ENCODE assay signal across 10 cellular contexts in the genomic region with DNA sequence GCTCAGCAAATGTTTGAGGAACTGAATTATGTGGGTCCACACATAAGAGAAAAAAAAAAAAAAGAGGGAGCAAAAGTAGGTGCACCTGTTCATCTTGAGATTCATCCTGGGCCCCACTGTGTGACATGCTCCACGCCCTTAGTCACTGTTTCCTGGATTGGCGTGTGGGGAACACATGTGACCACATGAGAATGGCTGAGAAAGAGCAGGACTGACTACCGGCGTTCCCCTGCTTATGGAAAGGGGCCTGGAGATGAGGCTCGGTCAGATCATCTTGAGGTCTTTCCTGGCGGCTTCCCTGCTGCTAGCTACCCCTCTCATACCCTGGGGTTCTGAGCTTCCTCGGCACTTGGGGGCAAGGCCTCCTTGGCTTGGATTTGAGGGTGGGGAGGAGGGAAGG. TPM values are rescaled to one million over a fixed set of nuclear protein-coding genes. Genes with fewer than 3 reads are reported as not detected.
DNase-seq lines count a peak whose midpoint lies in the region; ATAC-seq and TF ChIP-seq lines count a peak whose summit lies in the region.
"Had no signal": no experiment of that assay in that cellular context is flagged by ENCODE, and none has a peak within 500 bp of the region (broad histone marks: within the 10 kb centered on the region; RNA-seq: fewer than 3 reads in every experiment).

No MANE protein-coding gene starts in this region.

- peak overlapping the region in 9 of 10 donors; percentile 65 to 94 (median 90) for H3K27ac ChIP-seq in heart right ventricle
- H3K27ac ChIP-seq in mesenchymal stem cell (ENCODE audit: low read length, poor library complexity, severe bottlenecking) = no peak overlapping the region
- H3K27ac ChIP-seq in tibial artery = peak overlapping the region; percentile 87 to 90

- H3K9me3 ChIP-seq in heart right ventricle = no peaks in the 10 kb centered on the region
- no peaks in the 10 kb centered on the region for H3K9me3 ChIP-seq in mesenchymal stem cell (ENCODE audit: control insufficient read depth, low read length)
- H3K9me3 ChIP-seq in tibial artery = no peaks in the 10 kb centered on the region

- no peak overlapping the region for H3K18ac ChIP-seq in mesenchymal stem cell (ENCODE audit: low read depth in 1 of 2, low read length in 2 of 2)

- H4K8ac ChIP-seq in mesenchymal stem cell (ENCODE audit: low read length) = no peak overlapping the region

- TF ChIP-seq CTCF in heart right ventricle (IDR thresholded peaks at IDR 0.05) (no peak), tibial artery (IDR thresholded peaks at IDR 0.05) (no peak)

- no peak overlapping the region for H3K4me2 ChIP-seq in mesenchymal stem cell (ENCODE audit: low read length, poor library complexity, severe bottlenecking)
- H3K4me2 ChIP-seq: smooth muscle cell had no signal

- no peak overlapping the region for H2BK120ac ChIP-seq in mesenchymal stem cell (ENCODE audit: low read depth, low read length)

- H3K4me3 ChIP-seq in heart right ventricle (peak overlapping the region in 7 of 10 donors; percentile 14 to 89 (median 45)), mesenchymal stem cell (ENCODE audit: insufficient read depth in 1 of 2, low read depth in 1 of 2, low read length in 2 of 2) (peak overlapping the region in 1 of 2 experiments; percentile 93), tibial artery (peak overlapping the region; percentile 28 to 95)
- H3K4me3 ChIP-seq: smooth muscle cell had no signal

- no peak for ATAC-seq in heart right ventricle
- ATAC-seq in Right ventricle myocardium inferior = no peak
- peak; percentile 57 to 74 for ATAC-seq in activated naive CD4-positive, alpha-beta T cell treated with anti-CD3 and anti-CD28 coated beads, Interleukin-2, amount 50 U/mL, for 72 hours
- no peak for ATAC-seq in HG03095 (IDR thresholded peaks at IDR 0.05; ENCODE audit: unreplicated experiment)

- no peak overlapping the region for H2AFZ ChIP-seq in mesenchymal stem cell (ENCODE audit: low read depth, low read length)

- H3K4me1 ChIP-seq in heart right ventricle (peaks cover 40 to 91% (median 88%) of the 10 kb centered on the region in 9 donors), mesenchymal stem cell (ENCODE audit: control insufficient read depth, insufficient read depth, low read depth, low read length) (peaks cover 32% of the 10 kb centered on the region), tibial artery (peaks cover 0 to 91% (median 74%) of the 10 kb centered on the region in 4 donors)

- peak overlapping the region in 1 of 2 experiments; percentile 34 for H3K23ac ChIP-seq in mesenchymal stem cell (ENCODE audit: low read length in 2 of 2)

- H3K27ac Mint-ChIP-seq in activated naive CD4-positive, alpha-beta T cell treated with anti-CD3 and anti-CD28 coated beads, Interleukin-2, amount 50 U/mL, for 72 hours = peak overlapping the region; percentile 52 to 70

- H3K27me3 ChIP-seq in heart right ventricle = no peaks in the 10 kb centered on the region
- H3K27me3 ChIP-seq in mesenchymal stem cell (ENCODE audit: control insufficient read depth in 1 of 2, insufficient read depth in 1 of 2, low read length in 2 of 2) = no peaks in the 10 kb centered on the region
- no peaks in the 10 kb centered on the region for H3K27me3 ChIP-seq in tibial artery

- no peak overlapping the region for H3K14ac ChIP-seq in mesenchymal stem cell (ENCODE audit: low read length in 2 of 2)

- H4K91ac ChIP-seq in mesenchymal stem cell (ENCODE audit: low read length) = peak overlapping the region; percentile 57

- H3K9me3 Mint-ChIP-seq in activated naive CD4-positive, alpha-beta T cell treated with anti-CD3 and anti-CD28 coated beads, Interleukin-2, amount 50 U/mL, for 72 hours = no peaks in the 10 kb centered on the region

- no peak overlapping the region for H2BK5ac ChIP-seq in mesenchymal stem cell (ENCODE audit: low read depth, low read length, poor library complexity, severe bottlenecking)

- DNase-seq in heart right ventricle (no peak), Right ventricle myocardium inferior (ENCODE audit: missing footprints) (no peak), mesenchymal stem cell (no peak), tibial artery (no peak), UCSD-AML1 (lab: John Stamatoyannopoulos, UW; ENCODE audit: unreplicated experiment) (no peak), SW 1271 (lab: John Stamatoyannopoulos, UW) (no peak)
- peak in 1 of 2 donors; percentile 55 for DNase-seq in activated naive CD4-positive, alpha-beta T cell treated with anti-CD3 and anti-CD28 coated beads, Interleukin-2, amount 50 U/mL, for 72 hours (ENCODE audit: low spot score in 2 of 2)
- DNase-seq: NCI-H2171 had no signal

- no peak overlapping the region for H2BK12ac ChIP-seq in mesenchymal stem cell (ENCODE audit: low read length in 2 of 2)

- H2BK15ac ChIP-seq in mesenchymal stem cell (ENCODE audit: low read depth, poor library complexity, severe bottlenecking) = no peak overlapping the region

- H3K9ac ChIP-seq in mesenchymal stem cell (ENCODE audit: low read length) = peak overlapping the region; percentile 50

- H3K79me1 ChIP-seq in mesenchymal stem cell (replicated peaks; ENCODE audit: low read length, poor library complexity, severe bottlenecking) = peaks cover 37% of the 10 kb centered on the region

- H2AK5ac ChIP-seq in mesenchymal stem cell (ENCODE audit: low read length, severe bottlenecking) = no peak overlapping the region

- WGBS in heart right ventricle, 2 donors = 41 to 48% methylated on average over 7 of the region's 7 CpGs
- WGBS in mesenchymal stem cell = 84% methylated on average over 4 of the region's 7 CpGs

- peaks cover 0 to 20% (median 5%) of the 10 kb centered on the region in 9 donors for H3K36me3 ChIP-seq in heart right ventricle
- H3K36me3 ChIP-seq in mesenchymal stem cell (ENCODE audit: control insufficient read depth in 1 of 2, insufficient read depth in 2 of 2, low read depth in 1 of 2, low read length in 2 of 2) = peaks cover 26 to 40% of the 10 kb centered on the region in 2 experiments
- H3K36me3 ChIP-seq in tibial artery = peaks cover 0 to 9% (median 7%) of the 10 kb centered on the region in 3 donors

- peaks cover 13 to 23% of the 10 kb centered on the region in 2 donors for H3K36me3 Mint-ChIP-seq in activated naive CD4-positive, alpha-beta T cell treated with anti-CD3 and anti-CD28 coated beads, Interleukin-2, amount 50 U/mL, for 72 hours

- intact Hi-C loops in heart right ventricle (cut with DNase I) = loop anchor here in 1 of 10 donors (10.0 kb wide), 1 partner anchor 614 kb away; no protein-coding TSS in a partner anchor
- intact Hi-C loops in Right ventricle myocardium inferior (cut with DNase I) = loop anchor here (5.0 kb wide), 1 partner anchor 361 kb away; no protein-coding TSS in a partner anchor
- intact Hi-C loops in tibial artery (cut with DNase I; ENCODE audit: low total_unique reads) = no loop called here

- H3K4ac ChIP-seq in mesenchymal stem cell (ENCODE audit: low read depth in 1 of 2, low read length in 2 of 2) = no peak overlapping the region

RNA-seq across cellular contexts. Expression of gene DEXI, which starts 3.9 kb away (rescaled TPM):
- total RNA-seq in heart right ventricle (100 to 1,000 TPM in 4 of 10 donors, 10 to 100 TPM in 6; 68.8 to 109 (median 81.6) TPM), Right ventricle myocardium inferior (121 TPM)
- 100 to 1,000 TPM in 1 of 2 donors, 10 to 100 TPM in 1; 91.4 to 104 TPM for polyA plus RNA-seq in heart right ventricle
- total RNA-seq in activated naive CD4-positive, alpha-beta T cell treated with anti-CD3 and anti-CD28 coated beads, Interleukin-2, amount 50 U/mL, for 72 hours = 10 to 100 TPM; 17.1 to 30.2 TPM
- 26.6 TPM for polyA plus RNA-seq in mesenchymal stem cell (2013, experiment 1 of 2)
- 28.1 TPM for polyA plus RNA-seq in mesenchymal stem cell (2013, experiment 2 of 2)

RNA-seq across cellular contexts. Expression of gene CLEC16A, which starts 6.0 kb away (rescaled TPM):
- total RNA-seq in heart right ventricle (10 to 100 TPM; 17.2 to 30.8 (median 23.2) TPM), Right ventricle myocardium inferior (23.0 TPM)
- 10 to 100 TPM; 12.1 to 16.7 TPM for polyA plus RNA-seq in heart right ventricle
- total RNA-seq in activated naive CD4-positive, alpha-beta T cell treated with anti-CD3 and anti-CD28 coated beads, Interleukin-2, amount 50 U/mL, for 72 hours = 10 to 100 TPM; 28.0 to 33.2 TPM
- 8.6 TPM for polyA plus RNA-seq in mesenchymal stem cell (2013, experiment 1 of 2)
- polyA plus RNA-seq in mesenchymal stem cell (2013, experiment 2 of 2) = 8.3 TPM

Comparison
In these comparisons a context has a peak if more than half of its experiments do, and no peak if none do; other contexts are left out.
1. ATAC-seq: peak in activated naive CD4-positive, alpha-beta T cell treated with anti-CD3 and anti-CD28 coated beads, Interleukin-2, amount 50 U/mL, for 72 hours (2 of 2); none in heart right ventricle (0 of 8), Right ventricle myocardium inferior (single experiment) and HG03095 (single experiment).